In the genomic region with DNA sequence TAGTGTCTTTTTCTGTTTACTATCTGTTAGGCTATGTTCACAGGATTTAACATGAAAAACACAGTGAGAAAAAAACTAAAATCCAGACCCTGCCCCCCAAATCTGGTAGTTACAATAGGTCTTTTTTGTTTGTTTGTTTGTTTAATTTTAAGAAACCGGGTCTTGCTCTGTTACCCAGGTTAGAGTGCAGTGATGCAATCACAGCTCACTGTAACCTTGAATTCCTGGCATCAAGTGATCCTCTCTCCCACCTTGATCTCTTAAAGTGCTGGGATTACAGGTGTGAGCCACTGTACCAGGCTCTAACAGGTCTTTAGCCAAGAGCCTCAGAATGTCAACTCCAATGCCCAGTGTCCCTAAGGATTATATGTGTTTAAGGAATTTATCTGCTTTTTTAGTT, we compare ENCODE assay signal across 29 cellular contexts.
"Had no signal": no experiment of that assay in that cellular context is flagged by ENCODE, and none has a peak within 500 bp of the region (broad histone marks: within the 10 kb centered on the region; RNA-seq: fewer than 3 reads in every experiment).

No MANE protein-coding gene starts in this region.

- ATAC-seq: activated CD4-positive, alpha-beta T cell treated with anti-CD3 and anti-CD28 coated beads for 36 hours; activated CD8-positive, alpha-beta memory T cell treated with anti-CD3 and anti-CD28 coated beads, Interleukin-2, amount 10 ng/mL, durations not matched to agents 7 days and 5 days; activated CD8-positive, alpha-beta T cell treated with anti-CD3 and anti-CD28 coated beads, Interleukin-2, amount 10 ng/mL, durations not matched to agents 7 days and 5 days; activated naive CD4-positive, alpha-beta T cell treated with anti-CD3 and anti-CD28 coated beads, Interleukin-2, amount 50 U/mL, for 72 hours; activated T-cell treated with anti-CD3 and anti-CD28 coated beads, Interleukin-2, amount 50 U/mL, for 72 hours; esophagus mucosa had no signal

- H3K27ac ChIP-seq: ascending aorta, breast epithelium, cardiac muscle cell, colonic mucosa, dorsolateral prefrontal cortex had no signal

- H3K9me3 ChIP-seq: ascending aorta, breast epithelium, colonic mucosa had no signal

- H3K36me3 ChIP-seq: ascending aorta, breast epithelium, cardiac muscle cell, colonic mucosa had no signal

- DNase-seq: activated CD4-positive, alpha-beta memory T cell treated with anti-CD3 and anti-CD28 coated beads for 36 hours; activated CD4-positive, alpha-beta T cell treated with anti-CD3 and anti-CD28 coated beads for 36 hours; activated CD4-positive, alpha-beta T cell treated with anti-CD3 and anti-CD28 coated beads, Interleukin-2, amount 10 ng/mL, durations not matched to agents 24 days and 14 days; activated CD4-positive, CD25-positive, alpha-beta regulatory T cell; activated CD4-positive, CD25-positive, alpha-beta regulatory T cell treated with anti-CD3 and anti-CD28 coated beads, Interleukin-2, amount 50 U/mL, for 72 hours; activated CD8-positive, alpha-beta memory T cell treated with anti-CD3 and anti-CD28 coated beads, Interleukin-2, amount 10 ng/mL, durations not matched to agents 7 days and 5 days; activated CD8-positive, alpha-beta memory T cell treated with anti-CD3 and anti-CD28 coated beads, Interleukin-2, amount 50 U/mL, for 48 hours; activated CD8-positive, alpha-beta T cell treated with anti-CD3 and anti-CD28 coated beads, Interleukin-2, amount 10 ng/mL, durations not matched to agents 7 days and 5 days; activated gamma-delta T cell; activated naive CD4-positive, alpha-beta T cell; activated naive CD4-positive, alpha-beta T cell treated with anti-CD3 and anti-CD28 coated beads, Interleukin-2, amount 10 ng/mL, durations not matched to agents 7 days and 5 days; activated naive CD8-positive, alpha-beta T cell treated with anti-CD3 and anti-CD28 coated beads, Interleukin-2, amount 10 ng/mL, durations not matched to agents 7 days and 5 days; activated T-cell treated with anti-CD3 and anti-CD28 coated beads for 4 hours; activated T-cell treated with anti-CD3 and anti-CD28 coated beads, Interleukin-2, amount 50 U/mL, for 24 hours; activated T-cell treated with anti-CD3 and anti-CD28 coated beads, Interleukin-2, amount 50 U/mL, for 72 hours; central memory CD4-positive, alpha-beta T cell; cerebellar nuclear complex; colonic mucosa; dorsolateral prefrontal cortex; effector memory CD4-positive, alpha-beta T cell; endodermal cell; foreskin fibroblast; head of caudate nucleus; T-helper 2 cell had no signal

- H3K4me1 ChIP-seq: ascending aorta, breast epithelium, colonic mucosa had no signal

- H3K27me3 ChIP-seq: ascending aorta, breast epithelium, cardiac muscle cell, colonic mucosa had no signal

- H3K4me3 ChIP-seq: ascending aorta, breast epithelium, cardiac muscle cell, colonic mucosa, dorsolateral prefrontal cortex had no signal
